12 cellular contexts compared by ENCODE assay signal in genomic region chr10:92123031-92123450, GRCh38.
DNase-seq lines count a peak whose midpoint lies in the region; ATAC-seq, FAIRE-seq and TF ChIP-seq lines count a peak whose summit lies in the region.
"Had no signal": no experiment of that assay in that cellular context is flagged by ENCODE, and none has a peak within 500 bp of the region (broad histone marks: within the 10 kb centered on the region; RNA-seq: fewer than 3 reads in every experiment).

No MANE protein-coding gene starts in this region.

- no peaks in the 10 kb centered on the region for H4K20me1 ChIP-seq in HCT116 (ENCODE audit: insufficient read depth)

- TF ChIP-seq RAD21 in HCT116 (IDR thresholded peaks at IDR 0.05; ENCODE audit: low read depth), result no peak

- H3K27ac ChIP-seq in HCT116 (ENCODE audit: low read depth, low read length), result no peak overlapping the region
- peak overlapping the region; percentile 72 to 82 for H3K27ac ChIP-seq in kidney (ENCODE audit: low read depth in 2 of 2, low read length in 2 of 2)
- H3K27ac ChIP-seq: BLaER1 treated with 17β-estradiol and CSF1 and Interleukin-3, amounts not matched to agents 10 nM and 100 nM had no signal

- DNase-seq in HCT116 (ENCODE audit: low read depth, low spot score) (no peak), bronchial epithelial cell (ENCODE audit: low read depth) (peak; percentile 83), kidney (peak; percentile 69), sciatic nerve (ENCODE audit: low spot score) (no peak), OCI-M2 (lab: John Stamatoyannopoulos, UW; ENCODE audit: unreplicated experiment) (no peak), foreskin fibroblast (no peak)
- DNase-seq: activated CD8-positive, alpha-beta memory T cell treated with anti-CD3 and anti-CD28 coated beads, Interleukin-2, amount 50 U/mL, for 4 hours; foreskin melanocyte had no signal

- TF ChIP-seq POLR2A in HCT116 (IDR thresholded peaks at IDR 0.05; ENCODE audit: borderline replicate concordance, extremely low read depth, insufficient read depth, insufficient read length), result no peak

- H3K4me1 ChIP-seq in HCT116 (ENCODE audit: control insufficient read depth in 1 of 2, insufficient read depth in 2 of 2, low read length in 2 of 2) (peaks cover 23 to 25% of the 10 kb centered on the region in 2 experiments), kidney (ENCODE audit: control insufficient read depth in 1 of 2, insufficient read depth in 1 of 2, low read depth in 1 of 2, low read length in 2 of 2) (peaks cover 44 to 48% of the 10 kb centered on the region in 2 donors)

- H3K27me3 ChIP-seq in HCT116 (ENCODE audit: insufficient read depth, low read length), result no peaks in the 10 kb centered on the region
- H3K27me3 ChIP-seq in bronchial epithelial cell (ENCODE audit: control insufficient read depth, insufficient read depth, low read length), result no peaks in the 10 kb centered on the region
- H3K27me3 ChIP-seq: BLaER1 treated with 17β-estradiol and CSF1 and Interleukin-3, amounts not matched to agents 10 nM and 100 nM had no signal

- no peak overlapping the region for H3K4me3 ChIP-seq in HCT116 (replicated peaks in 1 of 2; ENCODE audit: low read depth in 1 of 2, low read length in 2 of 2)
- H3K4me3 ChIP-seq in bronchial epithelial cell (ENCODE audit: low read depth, low read length), result no peak overlapping the region
- no peak overlapping the region for H3K4me3 ChIP-seq in kidney (ENCODE audit: low read length in 2 of 2)
- no peak overlapping the region for H3K4me3 ChIP-seq in foreskin fibroblast (ENCODE audit: low read depth in 1 of 2, low read length in 2 of 2)
- H3K4me3 ChIP-seq: BLaER1 treated with 17β-estradiol and CSF1 and Interleukin-3, amounts not matched to agents 10 nM and 100 nM had no signal

- FAIRE-seq in bronchial epithelial cell (lab: Jason Lieb, UNC) (no peak), kidney (lab: Jason Lieb, UNC) (no peak)
- FAIRE-seq: G401.6 had no signal

- no peak overlapping the region for H3K9ac ChIP-seq in HCT116 (ENCODE audit: low read length)
- H3K9ac ChIP-seq in kidney (ENCODE audit: low read length in 2 of 2), result peak overlapping the region in 1 of 2 donors; percentile 20
- H3K9ac ChIP-seq: BLaER1 treated with 17β-estradiol and CSF1 and Interleukin-3, amounts not matched to agents 10 nM and 100 nM had no signal

- intact Hi-C loops in HCT116 (cut with micrococcal nuclease) (no loop called here), kidney (cut with DNase I) (no loop called here), sciatic nerve (cut with DNase I) (no loop called here)

- RAD21 ChIA-PET in HCT116 (lab: Charles Lee; ENCODE audit: low non-redundant PET in 1 of 2, low total read pairs in 2 of 2, uncharacterized antibody in 2 of 2, unreplicated experiment in 2 of 2), result no interaction called here

- H3K9me2 ChIP-seq in HCT116 (ENCODE audit: insufficient read depth), result no peaks in the 10 kb centered on the region

- CTCF ChIA-PET in HCT116 (lab: Charles Lee), result no interaction called here

- H3K9me3 ChIP-seq in HCT116 (ENCODE audit: control insufficient read depth in 1 of 2, insufficient read depth in 1 of 2, low read depth in 1 of 2, low read length in 2 of 2), result no peaks in the 10 kb centered on the region
- no peaks in the 10 kb centered on the region for H3K9me3 ChIP-seq in kidney (ENCODE audit: control insufficient read depth in 1 of 2, low read length in 2 of 2)
- H3K9me3 ChIP-seq: BLaER1 treated with 17β-estradiol and CSF1 and Interleukin-3, amounts not matched to agents 10 nM and 100 nM had no signal

- ATAC-seq in HCT116 (no peak), sciatic nerve (peak; percentile 59), GM18868 (IDR thresholded peaks at IDR 0.05; ENCODE audit: unreplicated experiment) (no peak), GM18867 (IDR thresholded peaks at IDR 0.05; ENCODE audit: unreplicated experiment) (no peak)

- BruUV-seq in HCT116 (replicated peaks; lab: Mats Ljungman, UMichigan), result no TSS peak

- H2AFZ ChIP-seq in HCT116 (ENCODE audit: low read depth, low read length, poor library complexity, severe bottlenecking), result no peak overlapping the region

- POLR2A ChIA-PET in HCT116 (lab: Charles Lee), result no interaction called here

- H3K4me2 ChIP-seq in HCT116 (ENCODE audit: low read length), result no peak overlapping the region
- H3K4me2 ChIP-seq: BLaER1 treated with 17β-estradiol and CSF1 and Interleukin-3, amounts not matched to agents 10 nM and 100 nM had no signal

- no peaks in the 10 kb centered on the region for H3K79me2 ChIP-seq in HCT116 (ENCODE audit: insufficient read depth, low read length)

- no peak for TF ChIP-seq CTCF in HCT116 (IDR thresholded peaks at IDR 0.05 in 2 of 3, conservative IDR thresholded peaks at IDR 0.05 in 1 of 3; ENCODE audit: borderline replicate concordance in 1 of 3, insufficient read depth in 1 of 3, low read depth in 2 of 3, low read length in 2 of 3)
- TF ChIP-seq CTCF in bronchial epithelial cell (IDR thresholded peaks at IDR 0.05; ENCODE audit: insufficient read depth, low read length, severe bottlenecking), result no peak
- TF ChIP-seq CTCF in kidney (IDR thresholded peaks at IDR 0.05; ENCODE audit: borderline replicate concordance, extremely low read depth, insufficient read depth), result no peak
- TF ChIP-seq CTCF in foreskin fibroblast (IDR thresholded peaks at IDR 0.05; ENCODE audit: low read depth, low read length), result no peak

- H3K36me3 ChIP-seq in HCT116 (ENCODE audit: control insufficient read depth in 1 of 2, insufficient read depth in 2 of 2, low read length in 2 of 2) (no peaks in the 10 kb centered on the region), bronchial epithelial cell (ENCODE audit: control insufficient read depth, insufficient read depth, low read length) (no peaks in the 10 kb centered on the region), kidney (ENCODE audit: control insufficient read depth in 1 of 2, insufficient read depth in 2 of 2, low read length in 2 of 2) (no peaks in the 10 kb centered on the region)

TF ChIP-seq in HCT116, 20 proteins besides CTCF, POLR2A, EP300 and RAD21:
- TF ChIP-seq CEBPB (IDR thresholded peaks at IDR 0.05; ENCODE audit: low read depth), result no peak
- TF ChIP-seq YY1 (IDR thresholded peaks at IDR 0.05; ENCODE audit: extremely low read depth, insufficient replicate concordance, low read depth, low read length), result no peak
- no peak for TF ChIP-seq JUND (IDR thresholded peaks at IDR 0.05)
- TF ChIP-seq, protein P1, sequence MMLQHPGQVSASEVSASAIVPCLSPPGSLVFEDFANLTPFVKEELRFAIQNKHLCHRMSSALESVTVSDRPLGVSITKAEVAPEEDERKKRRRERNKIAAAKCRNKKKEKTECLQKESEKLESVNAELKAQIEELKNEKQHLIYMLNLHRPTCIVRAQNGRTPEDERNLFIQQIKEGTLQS (IDR thresholded peaks at IDR 0.05), result no peak
- TF ChIP-seq SP1 (IDR thresholded peaks at IDR 0.05; ENCODE audit: low read depth), result 0 out of 2 replicates have a peak, but pooled peaks have one; percentile 7

Comparison
In these comparisons a context has a peak if more than half of its experiments do, and no peak if none do; other contexts are left out.
1. DNase-seq: peak in bronchial epithelial cell (single experiment) and kidney (single experiment); none in HCT116 (single experiment), sciatic nerve (single experiment), OCI-M2 (single experiment) and foreskin fibroblast (0 of 2).